In genomic region chr3:180996415-180996932, GRCh38 we compare ENCODE assay signal across 33 cellular contexts.
"Had no signal": no experiment of that assay in that cellular context is flagged by ENCODE, and none has a peak within 500 bp of the region (broad histone marks: within the 10 kb centered on the region; RNA-seq: fewer than 3 reads in every experiment).

No MANE protein-coding gene starts in this region.

- H3K4me1 ChIP-seq: adrenal gland, body of pancreas, breast epithelium had no signal

- H3K9me3 ChIP-seq: adrenal gland had no signal

- H3K36me3 ChIP-seq: adrenal gland, brain microvascular endothelial cell, breast epithelium had no signal

- ATAC-seq: activated CD8-positive, alpha-beta T cell treated with anti-CD3 and anti-CD28 coated beads for 36 hours; activated naive CD4-positive, alpha-beta T cell treated with anti-CD3 and anti-CD28 coated beads, Interleukin-2, amount 50 U/mL, for 72 hours; activated T-cell treated with anti-CD3 and anti-CD28 coated beads, Interleukin-2, amount 50 U/mL, for 4 hours; activated T-cell treated with anti-CD3 and anti-CD28 coated beads, Interleukin-2, amount 50 U/mL, for 72 hours; activated T-helper 17 cell treated with anti-CD3 and anti-CD28 coated beads, Interleukin-2, amount 50 U/mL, for 72 hours; body of pancreas had no signal

- H3K4me3 ChIP-seq: adrenal gland, body of pancreas, breast epithelium had no signal

- H3K27me3 ChIP-seq: adrenal gland, body of pancreas, brain microvascular endothelial cell, breast epithelium had no signal

- H3K27ac ChIP-seq: adrenal gland, body of pancreas, brain microvascular endothelial cell, breast epithelium, VCaP had no signal

- FAIRE-seq: astrocyte, TTC549 had no signal

- DNase-seq: activated B cell treated with CpG ODN at 0.5 μM for 24 hours; activated CD4-positive, alpha-beta memory T cell treated with anti-CD3 and anti-CD28 coated beads for 36 hours; activated CD4-positive, alpha-beta T cell treated with anti-CD3 and anti-CD28 coated beads for 4 hours; activated CD4-positive, alpha-beta T cell treated with anti-CD3 and anti-CD28 coated beads, Interleukin-2, amount 10 ng/mL, durations not matched to agents 24 days and 14 days; activated CD4-positive, alpha-beta T cell treated with anti-CD3 and anti-CD28 coated beads, Interleukin-2, amount 50 U/mL, for 1 hour; activated CD4-positive, alpha-beta T cell treated with anti-CD3 and anti-CD28 coated beads, Interleukin-2, amount 50 U/mL, for 4 hours; activated CD4-positive, CD25-positive, alpha-beta regulatory T cell treated with anti-CD3 and anti-CD28 coated beads, Interleukin-2, amount 50 U/mL, for 72 hours; activated CD8-positive, alpha-beta memory T cell treated with anti-CD3 and anti-CD28 coated beads, Interleukin-2, amount 50 U/mL, for 4 hours; activated CD8-positive, alpha-beta T cell treated with anti-CD3 and anti-CD28 coated beads for 36 hours; activated effector memory CD4-positive, alpha-beta T cell treated with anti-CD3 and anti-CD28 coated beads, Interleukin-2, amount 50 U/mL, for 16 hours; activated gamma-delta T cell treated with Interleukin-2 at 50 U/mL for 16 hours; activated naive CD4-positive, alpha-beta T cell; activated naive CD4-positive, alpha-beta T cell treated with anti-CD3 and anti-CD28 coated beads for 36 hours; activated naive CD4-positive, alpha-beta T cell treated with anti-CD3 and anti-CD28 coated beads, Interleukin-2, amount 50 U/mL, for 16 hours; activated naive CD8-positive, alpha-beta T cell treated with anti-CD3 and anti-CD28 coated beads for 36 hours; activated T-cell treated with anti-CD3 and anti-CD28 coated beads for 4 hours; activated T-cell treated with anti-CD3 and anti-CD28 coated beads, Interleukin-2, amount 50 U/mL, for 1 hour; activated T-cell treated with anti-CD3 and anti-CD28 coated beads, Interleukin-2, amount 50 U/mL, for 4 hours; activated T-cell treated with anti-CD3 and anti-CD28 coated beads, Interleukin-2, amount 50 U/mL, for 72 hours; adrenal gland; amniotic stem cell; aorta; body of pancreas; brain microvascular endothelial cell; central memory CD4-positive, alpha-beta T cell; T-helper 2 cell; T-helper 9 cell had no signal
